In the genomic region with DNA sequence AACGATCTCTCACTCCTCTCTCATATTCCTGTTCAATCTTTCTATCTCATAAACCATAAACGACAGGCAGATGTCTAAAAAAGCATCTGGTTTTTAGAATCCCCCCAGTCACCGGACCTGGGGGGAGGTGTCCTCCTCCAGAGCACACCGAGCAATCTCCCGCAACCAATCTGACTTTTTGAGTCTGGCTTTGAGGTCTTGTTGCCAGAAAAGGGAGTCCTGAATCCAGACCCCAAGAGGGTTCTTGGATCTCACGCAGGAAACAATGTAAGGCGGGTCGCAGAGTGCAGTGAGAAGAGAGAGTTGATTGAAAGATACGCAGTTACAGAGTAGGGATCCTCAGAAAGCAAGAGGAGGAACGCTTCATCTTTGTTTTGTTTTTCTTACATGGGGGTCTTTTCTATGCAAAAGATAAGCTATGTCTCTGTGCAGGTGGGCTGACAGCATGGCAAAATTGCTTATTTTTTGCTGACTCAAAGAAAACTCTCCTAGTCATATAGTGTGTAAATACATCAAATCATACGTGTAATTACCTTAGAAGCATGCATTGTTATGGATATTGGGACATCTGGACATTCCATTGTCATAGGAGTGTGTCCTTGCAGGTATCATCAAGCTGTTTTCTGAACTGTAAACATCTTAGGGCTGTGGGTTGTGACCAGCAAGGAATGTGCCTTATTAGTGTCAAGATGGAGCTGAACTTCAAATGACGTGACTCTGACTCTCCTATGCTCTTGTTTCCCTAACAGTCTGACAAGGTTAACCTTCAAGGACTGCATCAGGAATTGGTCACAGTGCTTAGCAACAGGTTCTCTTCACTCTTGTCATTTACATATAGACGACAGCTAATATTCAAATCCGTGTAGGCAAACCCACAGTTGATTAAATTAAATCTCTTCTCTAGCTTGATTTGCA, we compare ENCODE assay signal across 14 cellular contexts.
A peak's percentile ranks its signal among the peaks of the same experiment; 100 is the strongest.
DNase-seq lines count a peak whose midpoint lies in the region; ATAC-seq, FAIRE-seq and TF ChIP-seq lines count a peak whose summit lies in the region.
"Had no signal": no experiment of that assay in that cellular context is flagged by ENCODE, and none has a peak within 500 bp of the region (broad histone marks: within the 10 kb centered on the region; RNA-seq: fewer than 3 reads in every experiment).

No MANE protein-coding gene starts in this region.

- H3K9me3 ChIP-seq in A549 (peaks cover 6% of the 10 kb centered on the region; the same call in 1 of the 3 replicates), IMR-90 (ENCODE audit: control insufficient read depth, insufficient read depth, low read length) (no peaks in the 10 kb centered on the region), muscle layer of colon (ENCODE audit: low read length) (no peaks in the 10 kb centered on the region), body of pancreas (no peaks in the 10 kb centered on the region)

- H3K4me2 ChIP-seq in A549 (peak overlapping the region; percentile 95), IMR-90 (ENCODE audit: low read depth, low read length) (no peak overlapping the region)

- peaks cover 25% of the 10 kb centered on the region for H3K4me1 ChIP-seq in A549
- peaks cover 4% of the 10 kb centered on the region; the same call in 1 of the 2 replicates for H3K4me1 ChIP-seq in IMR-90 (ENCODE audit: control insufficient read depth, insufficient read depth, low read length)
- peaks cover 12% of the 10 kb centered on the region for H3K4me1 ChIP-seq in muscle layer of colon (ENCODE audit: insufficient read depth, low read length)
- peaks cover 16% of the 10 kb centered on the region for H3K4me1 ChIP-seq in body of pancreas

- H3K27ac ChIP-seq in A549 (peak overlapping the region; percentile 73 to 85), IMR-90 (ENCODE audit: insufficient read depth, low read length) (no peak overlapping the region), cingulate gyrus (ENCODE audit: low read depth, low read length) (peak overlapping the region; percentile 6), muscle layer of colon (ENCODE audit: low read depth, low read length) (no peak overlapping the region), body of pancreas (no peak overlapping the region)

- no peak overlapping the region for H4K5ac ChIP-seq in IMR-90 (ENCODE audit: low read depth, low read length)

- no peaks in the 10 kb centered on the region for H3K9me3 Mint-ChIP-seq in natural killer cell
- H3K9me3 Mint-ChIP-seq: immature natural killer cell had no signal

- H3K18ac ChIP-seq in IMR-90 (ENCODE audit: low read depth, low read length), result no peak overlapping the region

- DNase-seq in A549 (ENCODE audit: low read depth in 1 of 2, low spot score in 1 of 2) (no peak), IMR-90 (no peak), D721Med (ENCODE audit: insufficient read length, low spot score) (no peak), body of pancreas (no peak), natural killer cell (no peak)
- no peak for DNase-seq in effector CD4-positive, alpha-beta T cell
- DNase-seq: activated CD4-positive, alpha-beta T cell treated with anti-CD3 and anti-CD28 coated beads, Interleukin-2, amount 50 U/mL, for 48 hours; activated effector memory CD4-positive, alpha-beta T cell treated with anti-CD3 and anti-CD28 coated beads, Interleukin-2, amount 50 U/mL, for 16 hours; immature natural killer cell; NCI-H1436 had no signal

- peaks cover 12 to 13% of the 10 kb centered on the region in 2 donors for H3K4me1 Mint-ChIP-seq in natural killer cell

- H3K4me3 Mint-ChIP-seq in natural killer cell, result no peak overlapping the region

- CTCF ChIA-PET in A549 (lab: Yijun Ruan, JAX), result interaction anchor here (0.5 to 4.7 kb wide), 26 partner anchors 8 to 904 kb away, joined by 3 to 86 read pairs (median 4); partner anchors contain the start of gene DAPK1
- CTCF ChIA-PET in IMR-90 (lab: Yijun Ruan, JAX), result interaction anchor here (0.6 to 1.2 kb wide), 3 partner anchors 262 to 339 kb away, joined by 3 to 15 read pairs (median 4); no protein-coding TSS in a partner anchor

- peak overlapping the region; percentile 48; the same call in 2 of the 3 replicates for H3K4me3 ChIP-seq in A549
- H3K4me3 ChIP-seq in IMR-90 (ENCODE audit: insufficient read depth, low read depth, low read length), result no peak overlapping the region
- H3K4me3 ChIP-seq in muscle layer of colon (ENCODE audit: low read depth in 1 of 2, low read length in 2 of 2), result peak overlapping the region in 1 of 2 donors; percentile 73
- H3K4me3 ChIP-seq in body of pancreas, result no peak overlapping the region

- H3K79me1 ChIP-seq in IMR-90 (ENCODE audit: low read depth in 1 of 2, low read length in 2 of 2), result no peaks in the 10 kb centered on the region

- H2BK15ac ChIP-seq in IMR-90 (ENCODE audit: low read depth, low read length), result no peak overlapping the region

- H3K14ac ChIP-seq in IMR-90 (replicated peaks; ENCODE audit: low read depth, low read length), result no peak overlapping the region

- no peak overlapping the region for H3K27ac Mint-ChIP-seq in natural killer cell
- H3K27ac Mint-ChIP-seq: IgD-negative memory B cell, immature natural killer cell had no signal

- no peak overlapping the region for H4K91ac ChIP-seq in IMR-90 (ENCODE audit: insufficient read depth, low read depth, low read length)

- no peak overlapping the region for H2BK20ac ChIP-seq in IMR-90 (ENCODE audit: low read depth, low read length)

- TF ChIP-seq RAD21 in A549 (conservative IDR thresholded peaks at IDR 0.05 in 1 of 2, IDR thresholded peaks at IDR 0.05 in 1 of 2) (no peak), IMR-90 (IDR thresholded peaks at IDR 0.05; ENCODE audit: low read length) (no peak)

- no TSS peak for BruUV-seq in IMR-90 (replicated peaks; lab: Mats Ljungman, UMichigan)

- intact Hi-C loops in IMR-90 (cut with micrococcal nuclease), result loop anchor here (5.0 kb wide), 2 partner anchors 264 to 304 kb away; no protein-coding TSS in a partner anchor
- intact Hi-C loops in body of pancreas (cut with DNase I), result loop anchor here (5.0 kb wide), 1 partner anchor 329 kb away; no protein-coding TSS in a partner anchor
- intact Hi-C loops in natural killer cell (cut with micrococcal nuclease), result no loop called here

- H3K27me3 Mint-ChIP-seq in natural killer cell (ENCODE audit: low read depth in 2 of 2), result peaks cover 27 to 54% of the 10 kb centered on the region in 2 donors

- H3K27me3 ChIP-seq in IMR-90 (ENCODE audit: control insufficient read depth, insufficient read depth, low read length) (peaks cover 29% of the 10 kb centered on the region), muscle layer of colon (ENCODE audit: control insufficient read depth in 1 of 2, insufficient read depth in 2 of 2, low read length in 2 of 2) (no peaks in the 10 kb centered on the region), body of pancreas (no peaks in the 10 kb centered on the region)

- TF ChIP-seq POLR2A in A549 (IDR thresholded peaks at IDR 0.05; ENCODE audit: low read length) (no peak), IMR-90 (IDR thresholded peaks at IDR 0.05; ENCODE audit: low read depth, low read length) (no peak), body of pancreas (IDR thresholded peaks at IDR 0.05) (no peak)

- no peak overlapping the region for H2AK5ac ChIP-seq in IMR-90 (ENCODE audit: low read depth, low read length)

- no peak overlapping the region for H3K4ac ChIP-seq in IMR-90 (ENCODE audit: low read depth, low read length)

- POLR2A ChIA-PET in A549 (lab: Yijun Ruan, JAX) (interaction anchor here (1.1 kb wide), 1 partner anchor 159 kb away, joined by 4 read pairs; the partner anchor contains the start of gene DAPK1), IMR-90 (lab: Charles Lee; ENCODE audit: unreplicated experiment) (no interaction called here)

- no peak overlapping the region for H3K9ac ChIP-seq in IMR-90 (ENCODE audit: low read depth, low read length)
- H3K9ac ChIP-seq in muscle layer of colon (ENCODE audit: low read length), result peak overlapping the region; percentile 6

- H4K20me1 ChIP-seq in IMR-90 (ENCODE audit: insufficient read depth, low read length), result no peaks in the 10 kb centered on the region

- in situ Hi-C loops in IMR-90 (cut with MboI; ENCODE audit: low sequenced_read_pairs), result loop anchor here (5.0 kb wide), 1 partner anchor 324 kb away; no protein-coding TSS in a partner anchor

- H3K9me1 ChIP-seq in IMR-90 (ENCODE audit: insufficient read depth, low read length), result no peaks in the 10 kb centered on the region

- H2BK120ac ChIP-seq in IMR-90 (ENCODE audit: low read depth, low read length), result no peak overlapping the region

- TF ChIP-seq CTCF in A549 (IDR thresholded peaks at IDR 0.05) (no peak), IMR-90 (conservative IDR thresholded peaks at IDR 0.05; ENCODE audit: low read depth, low read length) (no peak), D721Med (IDR thresholded peaks at IDR 0.05; ENCODE audit: insufficient read depth, missing control alignments) (no peak), body of pancreas (IDR thresholded peaks at IDR 0.05) (no peak), natural killer cell (IDR thresholded peaks at IDR 0.05) (no peak)

- no peak overlapping the region for H3K56ac ChIP-seq in IMR-90 (ENCODE audit: extremely low read depth, insufficient read depth, low read length)

- H3K36me3 ChIP-seq in IMR-90 (ENCODE audit: control insufficient read depth, insufficient read depth, low read length) (no peaks in the 10 kb centered on the region), muscle layer of colon (ENCODE audit: insufficient read depth, low read length) (no peaks in the 10 kb centered on the region), body of pancreas (replicated peaks in 1 of 2; ENCODE audit: insufficient read depth in 1 of 2, low read depth in 2 of 2) (no peaks in the 10 kb centered on the region)

- FAIRE-seq in A549 (lab: Jason Lieb, UNC), result no peak
- no peak for FAIRE-seq in D721Med (lab: Jason Lieb, UNC)
- FAIRE-seq: GM12892 had no signal

- TF ChIP-seq EP300 in A549 (IDR thresholded peaks at IDR 0.05), result no peak

- WGBS in A549 (ENCODE audit: missing lambda C conversion rate), result 67% methylated on average over 14 of the region's 14 CpGs
- 64% methylated on average over 4 of the region's 14 CpGs; no CpG with 5 or more reads in 1 of the 2 experiments for WGBS in IMR-90 (ENCODE audit: extremely low coverage in 2 of 2, insufficient read length in 1 of 2), 2 experiments
- 68 to 74% methylated on average over 14 of the region's 14 CpGs for WGBS in body of pancreas, 2 donors

- no peak overlapping the region for H2AFZ ChIP-seq in IMR-90 (replicated peaks; ENCODE audit: low read length, poor library complexity)

- H2AK9ac ChIP-seq in IMR-90 (replicated peaks; ENCODE audit: low read depth, low read length, poor library complexity), result no peak overlapping the region

- H3K23ac ChIP-seq in IMR-90 (ENCODE audit: low read depth, low read length), result no peak overlapping the region

- ATAC-seq in A549 (peak in 1 of 2 experiments; percentile 10; a peak in 4 of 6 replicates), IMR-90 (ENCODE audit: low read depth) (no peak), body of pancreas (no peak), natural killer cell (no peak)

- dilution Hi-C loops in IMR-90 (cut with HindIII; ENCODE audit: low sequenced_read_pairs, unreplicated experiment), result loop anchor here (10.0 kb wide), 1 partner anchor 326 kb away; no protein-coding TSS in a partner anchor

- no peak overlapping the region for H2BK5ac ChIP-seq in IMR-90 (ENCODE audit: low read depth, low read length, poor library complexity, severe bottlenecking)

- no peak overlapping the region for H4K8ac ChIP-seq in IMR-90 (ENCODE audit: low read depth in 2 of 2, low read length in 2 of 2)

- H3K36me3 Mint-ChIP-seq in natural killer cell, result no peaks in the 10 kb centered on the region
- H3K36me3 Mint-ChIP-seq: IgD-negative memory B cell, immature natural killer cell had no signal

Comparison
In these comparisons a context has a peak if more than half of its experiments do, and no peak if none do; other contexts are left out.
1. H3K27ac ChIP-seq: peak in A549 (2 of 2) and cingulate gyrus (single experiment); none in IMR-90 (single experiment), muscle layer of colon (single experiment) and body of pancreas (0 of 4).